ENCODE assay signal across 8 cellular contexts in the genomic region with DNA sequence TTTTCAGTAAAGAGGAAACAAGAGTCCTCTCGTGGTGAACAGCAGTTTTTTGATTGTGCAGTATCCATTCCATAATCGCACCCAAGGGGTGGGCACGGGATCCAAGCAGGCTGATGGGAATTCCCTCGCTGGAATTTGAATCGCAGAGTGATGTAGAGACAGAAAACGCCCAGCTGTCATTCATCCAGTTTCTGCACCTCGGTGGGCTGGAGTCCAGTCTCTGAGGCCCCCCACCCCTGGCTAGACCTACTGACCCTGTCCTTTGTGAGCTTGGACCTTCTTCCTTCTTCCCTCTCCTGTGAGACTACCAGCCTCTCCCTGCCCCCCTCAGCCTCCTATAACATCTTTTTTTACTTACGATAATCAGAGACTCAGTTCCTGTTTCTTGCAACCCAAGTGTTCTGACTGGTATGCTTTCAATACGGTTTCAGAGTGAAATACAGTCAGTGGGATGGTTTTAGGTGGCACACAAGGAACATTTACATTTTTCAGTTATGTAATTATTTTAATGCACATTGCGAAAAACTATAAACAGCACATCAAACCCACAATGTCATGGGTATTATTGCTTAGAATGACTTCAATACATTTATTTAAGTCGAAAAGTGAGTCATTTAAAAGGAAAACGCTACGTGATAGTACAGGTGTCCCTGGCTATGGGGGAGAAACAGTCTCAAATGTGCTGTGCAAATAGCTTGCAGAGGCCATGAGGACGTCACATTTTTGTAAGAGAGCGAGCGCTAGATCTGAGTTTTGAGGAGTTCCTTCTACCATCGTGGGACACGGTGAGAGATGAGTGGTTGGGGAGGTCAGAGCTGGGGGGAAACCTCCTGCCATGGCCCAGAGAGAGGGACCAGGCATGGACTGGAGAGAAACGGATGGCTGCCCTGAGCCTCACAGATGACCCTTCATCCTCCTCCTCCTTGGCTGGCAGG. TPM values are rescaled to one million over a fixed set of nuclear protein-coding genes. Genes with fewer than 3 reads are reported as not detected.
A peak's percentile ranks its signal among the peaks of the same experiment; 100 is the strongest.
DNase-seq lines count a peak whose midpoint lies in the region; ATAC-seq, FAIRE-seq and TF ChIP-seq lines count a peak whose summit lies in the region.

No MANE protein-coding gene starts in this region.

- H3K36me3 ChIP-seq in small intestine (ENCODE audit: control insufficient read depth in 2 of 2, insufficient read depth in 2 of 2, low read length in 2 of 2): no peaks in the 10 kb centered on the region

- ATAC-seq in GM19452 (IDR thresholded peaks at IDR 0.05; ENCODE audit: unreplicated experiment) (peak; percentile 71), HG03159 (IDR thresholded peaks at IDR 0.05; ENCODE audit: unreplicated experiment) (peak; percentile 83)
- ATAC-seq in activated T-cell treated with anti-CD3 and anti-CD28 coated beads, Interleukin-2, amount 50 U/mL, for 72 hours (replicated peaks in 1 of 2): peak; percentile 87 to 89
- ATAC-seq in naive thymus-derived CD8-positive, alpha-beta T cell: no peak

- H3K27ac Mint-ChIP-seq in activated T-cell treated with anti-CD3 and anti-CD28 coated beads, Interleukin-2, amount 50 U/mL, for 72 hours: peak overlapping the region; percentile 35
- peak overlapping the region in 1 of 10 donors; percentile 11 for H3K27ac Mint-ChIP-seq in naive thymus-derived CD8-positive, alpha-beta T cell

- no peak for FAIRE-seq in small intestine (lab: Jason Lieb, UNC)

- H3K27me3 Mint-ChIP-seq in activated T-cell treated with anti-CD3 and anti-CD28 coated beads, Interleukin-2, amount 50 U/mL, for 72 hours (ENCODE audit: low read depth): no peaks in the 10 kb centered on the region
- peaks cover 0 to 8% (median 2%) of the 10 kb centered on the region in 5 donors for H3K27me3 Mint-ChIP-seq in naive thymus-derived CD8-positive, alpha-beta T cell

- DNase-seq in activated T-cell treated with anti-CD3 and anti-CD28 coated beads, Interleukin-2, amount 50 U/mL, for 72 hours: peak; percentile 27 to 45
- DNase-seq in pons (ENCODE audit: low spot score) (no peak), small intestine (no peak), NCI-H146 (lab: John Stamatoyannopoulos, UW) (no peak)
- DNase-seq in naive thymus-derived CD8-positive, alpha-beta T cell: no peak

- H3K9me3 ChIP-seq in small intestine (ENCODE audit: control insufficient read depth, low read depth): no peaks in the 10 kb centered on the region

- peak overlapping the region in 1 of 2 donors; percentile 46 for H3K27ac ChIP-seq in small intestine (ENCODE audit: low read depth in 1 of 2, low read length in 1 of 2)

- H3K4me3 ChIP-seq in GM12875 (ENCODE audit: low read depth, low read length): peak overlapping the region; percentile 22
- H3K4me3 ChIP-seq in small intestine (ENCODE audit: low read depth in 1 of 2, low read length in 2 of 2): no peak overlapping the region

- peaks cover 43% of the 10 kb centered on the region for H3K4me1 Mint-ChIP-seq in activated T-cell treated with anti-CD3 and anti-CD28 coated beads, Interleukin-2, amount 50 U/mL, for 72 hours (ENCODE audit: low read depth)
- peaks cover 0 to 13% (median 1%) of the 10 kb centered on the region in 4 donors for H3K4me1 Mint-ChIP-seq in naive thymus-derived CD8-positive, alpha-beta T cell

- peaks cover 0 to 2% of the 10 kb centered on the region in 2 donors for H3K36me3 Mint-ChIP-seq in activated T-cell treated with anti-CD3 and anti-CD28 coated beads, Interleukin-2, amount 50 U/mL, for 72 hours (ENCODE audit: insufficient read depth in 2 of 2)
- H3K36me3 Mint-ChIP-seq in naive thymus-derived CD8-positive, alpha-beta T cell: no peaks in the 10 kb centered on the region

- H3K4me3 Mint-ChIP-seq in activated T-cell treated with anti-CD3 and anti-CD28 coated beads, Interleukin-2, amount 50 U/mL, for 72 hours: peak overlapping the region; percentile 55 to 75
- H3K4me3 Mint-ChIP-seq in naive thymus-derived CD8-positive, alpha-beta T cell: no peak overlapping the region

- H3K9me3 Mint-ChIP-seq in activated T-cell treated with anti-CD3 and anti-CD28 coated beads, Interleukin-2, amount 50 U/mL, for 72 hours: no peaks in the 10 kb centered on the region
- no peaks in the 10 kb centered on the region for H3K9me3 Mint-ChIP-seq in naive thymus-derived CD8-positive, alpha-beta T cell

- POLR2A ChIA-PET in naive thymus-derived CD8-positive, alpha-beta T cell (lab: Charles Lee): no interaction called here

- 77 to 80% (median 79%) methylated on average over 19 of the region's 19 CpGs for WGBS in small intestine, 3 donors

- no peaks in the 10 kb centered on the region for H3K4me1 ChIP-seq in small intestine (ENCODE audit: control insufficient read depth in 2 of 2, insufficient read depth in 1 of 2, low read depth in 1 of 2, low read length in 1 of 2)

- no peaks in the 10 kb centered on the region for H3K27me3 ChIP-seq in small intestine (ENCODE audit: control insufficient read depth in 2 of 2, insufficient read depth in 2 of 2, low read length in 2 of 2)

- TF ChIP-seq CTCF in GM12875 (IDR thresholded peaks at IDR 0.05; ENCODE audit: borderline replicate concordance, insufficient read depth, low read depth, low read length): no peak

RNA-seq across cellular contexts. Expression of a gene that starts 37.5 kb away (rescaled TPM):
- 1 to 10 TPM; 5.3 to 5.6 TPM for total RNA-seq in activated T-cell treated with anti-CD3 and anti-CD28 coated beads, Interleukin-2, amount 50 U/mL, for 72 hours
- total RNA-seq in naive thymus-derived CD8-positive, alpha-beta T cell: 1 to 10 TPM; 4.2 to 5.2 TPM
- polyA plus RNA-seq in naive thymus-derived CD8-positive, alpha-beta T cell: 10 to 100 TPM in 1 of 3 donors, 1 to 10 TPM in 2; 4.2 to 11.4 (median 5.5) TPM
- 1 to 10 TPM in 1 of 3 donors, under 1 TPM in 1, not detected in 1; 0.81 to 2.2 TPM for polyA plus RNA-seq in small intestine

Comparison
In these comparisons a context has a peak if more than half of its experiments do, and no peak if none do; other contexts are left out.
1. ATAC-seq: peak in GM19452 (single experiment), HG03159 (single experiment) and activated T-cell treated with anti-CD3 and anti-CD28 coated beads, Interleukin-2, amount 50 U/mL, for 72 hours (2 of 2); none in naive thymus-derived CD8-positive, alpha-beta T cell (0 of 2).
2. DNase-seq: peak in activated T-cell treated with anti-CD3 and anti-CD28 coated beads, Interleukin-2, amount 50 U/mL, for 72 hours (2 of 2); none in pons (single experiment), naive thymus-derived CD8-positive, alpha-beta T cell (0 of 10), small intestine (single experiment) and NCI-H146 (single experiment).
3. H3K4me3 Mint-ChIP-seq: peak in activated T-cell treated with anti-CD3 and anti-CD28 coated beads, Interleukin-2, amount 50 U/mL, for 72 hours (2 of 2); none in naive thymus-derived CD8-positive, alpha-beta T cell (0 of 10).